Comparison of ENCODE assay signal across 1 cellular context in genomic region chrX:49164589-49165360, GRCh38.
TF ChIP-seq lines count a peak whose summit lies in the region.

No MANE protein-coding gene starts in this region.

TF ChIP-seq in HEK293, 187 proteins besides CTCF, POLR2A, EP300 and RAD21 (continued from another document):
- TF ChIP-seq ZNF473 (tag by site-specific recombination; IDR thresholded peaks at IDR 0.05) (no peak), ZNF555 (tag by site-specific recombination; conservative IDR thresholded peaks at IDR 0.05) (no peak), ZNF211 (tag by site-specific recombination; IDR thresholded peaks at IDR 0.05; ENCODE audit: low read depth) (no peak), ZNF157 (tag by site-specific recombination; IDR thresholded peaks at IDR 0.05) (no peak), ZNF266 (tag by site-specific recombination; IDR thresholded peaks at IDR 0.05; ENCODE audit: low read depth) (no peak), ZEB2 (tag by site-specific recombination; IDR thresholded peaks at IDR 0.05) (no peak), ZNF791 (tag by site-specific recombination; IDR thresholded peaks at IDR 0.05) (no peak), ATF2 (tag by site-specific recombination; IDR thresholded peaks at IDR 0.05; ENCODE audit: low read depth) (no peak), ZBTB48 (tag by site-specific recombination; IDR thresholded peaks at IDR 0.05) (no peak), ZNF292 (tag by site-specific recombination; IDR thresholded peaks at IDR 0.05; ENCODE audit: borderline replicate concordance, low read depth) (no peak), HOXD13 (CRISPR knock-in tag; IDR thresholded peaks at IDR 0.05; ENCODE audit: borderline replicate concordance) (no peak)
